ENCODE assay signal across 1 cellular context in the genomic region with DNA sequence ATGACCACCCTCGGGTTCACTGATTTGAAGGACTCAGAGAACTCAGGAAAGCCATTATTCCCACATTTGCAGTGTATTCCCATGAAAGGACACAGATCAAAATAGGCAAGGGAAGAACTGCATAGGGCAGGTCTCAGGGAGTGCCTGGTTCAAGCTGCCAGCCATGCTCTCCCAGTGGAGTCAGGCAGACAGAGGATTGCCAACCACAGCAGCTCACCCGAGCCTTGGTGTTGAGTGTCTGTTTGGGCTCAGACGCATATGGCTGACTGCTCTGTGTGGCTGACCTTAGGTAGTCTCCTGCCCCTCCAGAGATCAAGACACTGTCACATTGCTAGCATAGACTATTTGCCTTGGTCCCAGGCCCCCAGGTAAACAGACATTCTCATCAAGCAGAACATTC.
TF ChIP-seq lines count a peak whose summit lies in the region.

No MANE protein-coding gene starts in this region.

TF ChIP-seq in IMR-90, 13 proteins besides CTCF, POLR2A, EP300 and RAD21:
- no peak for TF ChIP-seq NFE2L2 (IDR thresholded peaks at IDR 0.05; ENCODE audit: low read depth, low read length)
